In genomic region chr4:69156913-69157312, GRCh38 we compare ENCODE assay signal across 14 cellular contexts. TPM values are rescaled to one million over a fixed set of nuclear protein-coding genes. Genes with fewer than 3 reads are reported as not detected.
DNase-seq lines count a peak whose midpoint lies in the region; ATAC-seq and TF ChIP-seq lines count a peak whose summit lies in the region.
"Had no signal": no experiment of that assay in that cellular context is flagged by ENCODE, and none has a peak within 500 bp of the region (broad histone marks: within the 10 kb centered on the region; RNA-seq: fewer than 3 reads in every experiment).

No MANE protein-coding gene starts in this region.

- intact Hi-C loops in A673 (cut with micrococcal nuclease; ENCODE audit: unreplicated experiment) (no loop called here), Panc1 (cut with micrococcal nuclease; ENCODE audit: unreplicated experiment) (no loop called here)

- BruUV-seq in A673 (replicated peaks; lab: Mats Ljungman, UMichigan), result no TSS peak
- no TSS peak for BruUV-seq in Panc1 (replicated peaks; lab: Mats Ljungman, UMichigan)

- TF ChIP-seq CTCF in A673 (conservative IDR thresholded peaks at IDR 0.05; ENCODE audit: low read depth, low read length), result peak; percentile 12; the same call in 1 of the 2 replicates
- peak; percentile 18 for TF ChIP-seq CTCF in GM20000 (IDR thresholded peaks at IDR 0.05; ENCODE audit: extremely low read depth, missing control alignments)
- TF ChIP-seq CTCF in Panc1 (IDR thresholded peaks at IDR 0.05), result peak; percentile 5; the same call in 1 of the 2 replicates
- peak; percentile 49 for TF ChIP-seq CTCF in foreskin keratinocyte (conservative IDR thresholded peaks at IDR 0.05)

- no peaks in the 10 kb centered on the region for H3K9me3 ChIP-seq in A673 (ENCODE audit: low read depth, low read length, poor library complexity, severe bottlenecking)
- no peaks in the 10 kb centered on the region for H3K9me3 ChIP-seq in Panc1 (ENCODE audit: control insufficient read depth, insufficient read depth, low read depth, low read length)
- H3K9me3 ChIP-seq: BLaER1, vagina had no signal

- in situ Hi-C loops in Panc1 (cut with HindIII; ENCODE audit: low pct_unique_long_range_greater_than_20kb, low sequenced_read_pairs), result no loop called here

- no peak overlapping the region for H3K27ac ChIP-seq in A673 (ENCODE audit: low read depth, low read length, poor library complexity, severe bottlenecking)
- no peak overlapping the region for H3K27ac ChIP-seq in Panc1 (ENCODE audit: low read length)
- no peak overlapping the region for H3K27ac ChIP-seq in foreskin keratinocyte
- H3K27ac ChIP-seq: BLaER1, parathyroid adenoma, vagina, VCaP had no signal

- DNase-seq in A673 (ENCODE audit: low spot score) (peak; percentile 0), GM20000 (ENCODE audit: low spot score) (no peak), Panc1 (ENCODE audit: low read depth, low spot score) (no peak), foreskin keratinocyte (peak in 1 of 2 donors; percentile 6), anterior cingulate cortex (lab: John Stamatoyannopoulos, UW) (no peak), NCI-H510A treated with DMSO at 0.1 percent for 48 hours (lab: John Stamatoyannopoulos, UW) (no peak), mucosa of gallbladder (ENCODE audit: low spot score) (no peak)
- DNase-seq: activated effector memory CD4-positive, alpha-beta T cell treated with anti-CD3 and anti-CD28 coated beads, Interleukin-2, amount 50 U/mL, for 16 hours; NK-92 treated with Interleukin-12 subunit alpha and Interleukin-12 subunit beta, amount 100 ng/mL, for 24 hours had no signal

- H3K36me3 ChIP-seq in A673 (ENCODE audit: insufficient read depth, low read length, poor library complexity, severe bottlenecking) (no peaks in the 10 kb centered on the region), Panc1 (ENCODE audit: control insufficient read depth, insufficient read depth, low read length) (no peaks in the 10 kb centered on the region)
- H3K36me3 ChIP-seq: BLaER1, vagina had no signal

- H3K27me3 ChIP-seq in A673 (replicated peaks; ENCODE audit: insufficient read depth, low read depth, low read length, poor library complexity), result no peaks in the 10 kb centered on the region
- no peaks in the 10 kb centered on the region for H3K27me3 ChIP-seq in Panc1 (ENCODE audit: control insufficient read depth, insufficient read depth, low read length)
- H3K27me3 ChIP-seq in foreskin keratinocyte, result no peaks in the 10 kb centered on the region
- H3K27me3 ChIP-seq: BLaER1, vagina had no signal

- CTCF ChIA-PET in A673 (lab: Charles Lee) (no interaction called here), Panc1 (lab: Charles Lee) (no interaction called here)

- H3K4me3 ChIP-seq in A673 (ENCODE audit: low read depth, low read length, poor library complexity, severe bottlenecking) (no peak overlapping the region), Panc1 (ENCODE audit: low read depth in 2 of 2, low read length in 2 of 2) (no peak overlapping the region)
- H3K4me3 ChIP-seq: BLaER1, vagina had no signal

- ATAC-seq in Panc1, result no peak
- ATAC-seq in foreskin keratinocyte, result peak; percentile 55
- ATAC-seq in GM18873 (IDR thresholded peaks at IDR 0.05; ENCODE audit: low FRiP score, unreplicated experiment), result no peak

- H3K4me1 ChIP-seq in A673 (ENCODE audit: insufficient read depth, low read length, poor library complexity, severe bottlenecking) (no peaks in the 10 kb centered on the region), Panc1 (ENCODE audit: control insufficient read depth, insufficient read depth, low read length) (no peaks in the 10 kb centered on the region), foreskin keratinocyte (no peaks in the 10 kb centered on the region)
- H3K4me1 ChIP-seq: BLaER1, parathyroid adenoma, vagina had no signal

- POLR2A ChIA-PET in A673 (lab: Charles Lee; ENCODE audit: low non-redundant PET), result no interaction called here
- POLR2A ChIA-PET in Panc1 (lab: Charles Lee), result no interaction called here

RNA-seq across cellular contexts. Expression of gene UGT2B11, which starts 57.6 kb away (rescaled TPM):
- total RNA-seq in A673 (2021) (not detected in 2 replicates), Panc1 (2021; ENCODE audit: unreplicated experiment) (not detected), foreskin keratinocyte (not detected in 2 replicates), mucosa of gallbladder (26.2 TPM)
- not detected for polyA plus RNA-seq in Panc1 (2012; ENCODE audit: insufficient read length)
- not detected in 2 replicates for polyA plus RNA-seq in foreskin keratinocyte
- total RNA-seq: vagina had no signal

Comparison
In these comparisons a context has a peak if more than half of its experiments do, and no peak if none do; other contexts are left out.
1. RNA of gene UGT2B11, which starts 57.6 kb away (total RNA-seq): 26.2 TPM in mucosa of gallbladder (single experiment); not detected in A673, not detected in Panc1 (single experiment) and not detected in foreskin keratinocyte; every median in the first group is over 10 times any median in the second.
2. Peak in every context shown above with its lines, with median percentiles within 50 percentile points of each other: CTCF ChIP-seq.